16 cellular contexts compared by ENCODE assay signal in genomic region chr6:158006821-158007570, GRCh38. TPM values are rescaled to one million over a fixed set of nuclear protein-coding genes. Genes with fewer than 3 reads are reported as not detected.
DNase-seq lines count a peak whose midpoint lies in the region; ATAC-seq and TF ChIP-seq lines count a peak whose summit lies in the region.
"Had no signal": no experiment of that assay in that cellular context is flagged by ENCODE, and none has a peak within 500 bp of the region (broad histone marks: within the 10 kb centered on the region; RNA-seq: fewer than 3 reads in every experiment).

No MANE protein-coding gene starts in this region.

- in situ Hi-C loops in Panc1 (cut with HindIII; ENCODE audit: low pct_unique_long_range_greater_than_20kb, low sequenced_read_pairs) = no loop called here

- peaks cover 92% of the 10 kb centered on the region for H3K79me2 ChIP-seq in osteoblast (ENCODE audit: insufficient read depth, low read length)

- H3K9me3 Mint-ChIP-seq in CD4-positive, alpha-beta memory T cell = peaks cover 0 to 5% (median 0%) of the 10 kb centered on the region in 8 donors

- peaks cover 67 to 91% (median 81%) of the 10 kb centered on the region in 4 donors for H3K4me1 Mint-ChIP-seq in CD4-positive, alpha-beta memory T cell

- no peak overlapping the region for H3K4me3 ChIP-seq in CD4-positive, alpha-beta memory T cell (ENCODE audit: low read length in 2 of 2)
- no peak overlapping the region for H3K4me3 ChIP-seq in Panc1 (ENCODE audit: low read depth in 2 of 2, low read length in 2 of 2)
- H3K4me3 ChIP-seq in epithelial cell of esophagus (ENCODE audit: low read length) = no peak overlapping the region
- H3K4me3 ChIP-seq in osteoblast (ENCODE audit: insufficient read depth, low read length) = no peak overlapping the region
- H3K4me3 ChIP-seq: GM23338, MG63 had no signal

- H3K4me3 Mint-ChIP-seq in CD4-positive, alpha-beta memory T cell = peak overlapping the region in 2 of 8 donors; percentile 31 to 53
- H3K4me3 Mint-ChIP-seq: GM23338 had no signal

- H3K9me3 ChIP-seq in CD4-positive, alpha-beta memory T cell (ENCODE audit: control insufficient read depth in 1 of 2, low read length in 2 of 2) = no peaks in the 10 kb centered on the region
- H3K9me3 ChIP-seq in Panc1 (ENCODE audit: control insufficient read depth, insufficient read depth, low read depth, low read length) (no peaks in the 10 kb centered on the region), osteoblast (ENCODE audit: low read depth, low read length) (no peaks in the 10 kb centered on the region)
- H3K9me3 ChIP-seq: BE2C, MG63 had no signal

- H4K20me1 ChIP-seq in osteoblast (ENCODE audit: insufficient read depth, low read length) = peaks cover 4% of the 10 kb centered on the region

- no peaks in the 10 kb centered on the region for H3K36me3 ChIP-seq in CD4-positive, alpha-beta memory T cell (ENCODE audit: insufficient read depth, low read length)
- H3K36me3 ChIP-seq in Panc1 (ENCODE audit: control insufficient read depth, insufficient read depth, low read length) (no peaks in the 10 kb centered on the region), osteoblast (ENCODE audit: insufficient read depth, low read length) (peaks cover 20% of the 10 kb centered on the region)
- H3K36me3 ChIP-seq: BE2C had no signal

- POLR2A ChIA-PET in CD4-positive, alpha-beta memory T cell (lab: Charles Lee; ENCODE audit: partially characterized antibody) = no interaction called here
- POLR2A ChIA-PET in Panc1 (lab: Charles Lee) = no interaction called here

- no peaks in the 10 kb centered on the region for H3K27me3 Mint-ChIP-seq in CD4-positive, alpha-beta memory T cell

- peaks cover 73% of the 10 kb centered on the region for H3K4me1 ChIP-seq in CD4-positive, alpha-beta memory T cell (ENCODE audit: insufficient read depth, low read length)
- H3K4me1 ChIP-seq in Panc1 (ENCODE audit: control insufficient read depth, insufficient read depth, low read length) (peaks cover 81% of the 10 kb centered on the region), osteoblast (ENCODE audit: insufficient read depth, low read length) (peaks cover 59% of the 10 kb centered on the region)

- H3K27ac Mint-ChIP-seq in CD4-positive, alpha-beta memory T cell = peak overlapping the region in 4 of 7 donors; percentile 43 to 79 (median 72)
- H3K27ac Mint-ChIP-seq: GM23338 had no signal

- H3K27ac ChIP-seq in CD4-positive, alpha-beta memory T cell (ENCODE audit: low read depth, low read length) = no peak overlapping the region
- H3K27ac ChIP-seq in Panc1 (ENCODE audit: low read length) (peak overlapping the region; percentile 67; the same call in 1 of the 2 replicates), osteoblast (ENCODE audit: low read depth, low read length) (peak overlapping the region; percentile 37)
- H3K27ac ChIP-seq: KMS-11 had no signal

- ATAC-seq in Panc1 (no peak), HG03378 (IDR thresholded peaks at IDR 0.05; ENCODE audit: unreplicated experiment) (no peak)
- ATAC-seq: GM23338 had no signal

- intact Hi-C loops in CD4-positive, alpha-beta memory T cell (cut with micrococcal nuclease) = no loop called here
- intact Hi-C loops in Panc1 (cut with micrococcal nuclease; ENCODE audit: unreplicated experiment) = no loop called here

- no peak overlapping the region for H3K4me2 ChIP-seq in osteoblast (ENCODE audit: insufficient read depth, low read length)
- H3K4me2 ChIP-seq: GM23338, KMS-11 had no signal

- no TSS peak for BruUV-seq in Panc1 (replicated peaks; lab: Mats Ljungman, UMichigan)

- CTCF ChIA-PET in CD4-positive, alpha-beta memory T cell (lab: Charles Lee; ENCODE audit: partially characterized antibody) = interaction anchor here (0.9 to 2.4 kb wide), 3 partner anchors 19 to 66 kb away, joined by 3 to 24 read pairs (median 5); no protein-coding TSS in a partner anchor
- CTCF ChIA-PET in Panc1 (lab: Charles Lee) = no interaction called here

- peaks cover 4 to 22% of the 10 kb centered on the region in 2 donors for H3K36me3 Mint-ChIP-seq in CD4-positive, alpha-beta memory T cell

- H2AFZ ChIP-seq in osteoblast (ENCODE audit: low read length) = no peak overlapping the region
- H2AFZ ChIP-seq: GM23338 had no signal

- DNase-seq in CD4-positive, alpha-beta memory T cell = no peak
- DNase-seq in Panc1 (ENCODE audit: low read depth, low spot score) = no peak
- peak; percentile 57 for DNase-seq in epithelial cell of esophagus (ENCODE audit: low read depth)
- DNase-seq in osteoblast (ENCODE audit: insufficient read length, low spot score, missing footprints) = no peak
- DNase-seq in islet precursor cell = no peak
- no peak for DNase-seq in NCI-H345 (lab: John Stamatoyannopoulos, UW)
- DNase-seq: BE2C, DMS 273 treated with DMSO at 0.1 percent for 48 hours, MG63, NCI-H1092 treated with DMSO at 0.1 percent for 48 hours, NCI-H1694, NCI-H748 treated with DMSO at 0.1 percent for 48 hours, SIG-M5 had no signal

- H3K27me3 ChIP-seq in CD4-positive, alpha-beta memory T cell (ENCODE audit: insufficient read depth, low read length) = no peaks in the 10 kb centered on the region
- no peaks in the 10 kb centered on the region for H3K27me3 ChIP-seq in Panc1 (ENCODE audit: control insufficient read depth, insufficient read depth, low read length)
- H3K27me3 ChIP-seq in osteoblast (ENCODE audit: insufficient read depth, low read length) = no peaks in the 10 kb centered on the region
- H3K27me3 ChIP-seq: BE2C, MG63 had no signal

- TF ChIP-seq CTCF in Panc1 (IDR thresholded peaks at IDR 0.05) (no peak), epithelial cell of esophagus (IDR thresholded peaks at IDR 0.05; ENCODE audit: insufficient read depth, low read depth, low read length, missing control alignments) (no peak), osteoblast (IDR thresholded peaks at IDR 0.05; ENCODE audit: extremely low read depth, low read depth, low read length) (no peak)

RNA-seq across cellular contexts. Expression of gene SYNJ2, which starts 25.3 kb away (rescaled TPM):
- total RNA-seq in CD4-positive, alpha-beta memory T cell = 10 to 100 TPM; 17.2 to 17.4 TPM
- polyA plus RNA-seq in CD4-positive, alpha-beta memory T cell = 10 to 100 TPM; 14.5 to 14.6 TPM
- 70.0 TPM for total RNA-seq in Panc1 (2021; ENCODE audit: unreplicated experiment)
- 38.7 TPM for polyA plus RNA-seq in Panc1 (2012; ENCODE audit: insufficient read length)
- 91.6 and 94.8 TPM in 2 replicates for total RNA-seq in osteoblast
